In the genomic region with DNA sequence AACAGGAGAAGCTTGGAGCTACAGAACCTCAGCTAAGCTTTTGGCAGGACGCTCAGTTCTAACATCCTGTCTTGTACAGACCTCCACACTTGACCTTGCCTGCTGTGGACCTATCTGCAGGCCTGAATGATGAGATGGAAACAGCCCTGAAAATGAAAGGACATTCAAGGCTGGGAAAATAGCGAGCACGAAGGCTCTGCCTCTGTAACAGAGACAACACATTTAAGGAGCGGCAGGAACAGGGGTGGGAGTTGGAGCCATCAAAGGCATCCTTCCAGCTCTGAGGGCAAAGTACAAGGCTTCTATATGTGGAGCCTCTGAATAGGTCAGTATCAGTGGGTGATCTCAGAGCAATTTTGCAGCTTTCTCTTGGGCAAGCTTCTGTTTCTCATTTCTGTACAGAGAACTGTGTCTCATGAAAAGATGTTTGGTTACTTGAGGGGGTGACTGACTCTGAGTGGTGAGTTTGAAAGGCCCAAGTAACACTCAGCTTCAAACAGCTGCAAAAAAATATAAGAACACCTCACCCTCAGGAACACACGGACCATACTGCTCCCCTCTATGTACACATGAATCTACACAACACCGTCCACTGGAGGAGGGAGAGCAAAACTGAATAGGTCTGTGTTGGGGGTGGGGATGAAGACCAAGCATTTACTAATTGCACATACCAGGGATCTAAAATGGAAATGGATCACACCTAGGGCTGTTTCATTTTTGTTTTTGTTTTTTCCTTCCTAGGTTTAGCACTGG, we compare ENCODE assay signal across 12 cellular contexts.
A peak's percentile ranks its signal among the peaks of the same experiment; 100 is the strongest.
DNase-seq lines count a peak whose midpoint lies in the region; ATAC-seq and TF ChIP-seq lines count a peak whose summit lies in the region.
"Had no signal": no experiment of that assay in that cellular context is flagged by ENCODE, and none has a peak within 500 bp of the region (broad histone marks: within the 10 kb centered on the region; RNA-seq: fewer than 3 reads in every experiment).

No MANE protein-coding gene starts in this region.

- peaks cover 4% of the 10 kb centered on the region for H3K27me3 Mint-ChIP-seq in brain
- H3K27me3 Mint-ChIP-seq in neural crest cell (ENCODE audit: low read depth) = no peaks in the 10 kb centered on the region
- H3K27me3 Mint-ChIP-seq: activated naive CD8-positive, alpha-beta T cell; dendritic cell treated with granulocyte-macrophage colony-stimulating factor and Interleukin-4, amounts not matched to agents 40 ng/mL and 50 ng/mL, for 4 days had no signal

- H3K27ac Mint-ChIP-seq in brain (peak overlapping the region in 4 of 5 experiments; percentile 42 to 86 (median 70)), neural crest cell (ENCODE audit: unreplicated experiment) (peak overlapping the region; percentile 94)
- H3K27ac Mint-ChIP-seq: activated naive CD8-positive, alpha-beta T cell; CD4-positive, alpha-beta memory T cell; dendritic cell treated with granulocyte-macrophage colony-stimulating factor and Interleukin-4, amounts not matched to agents 40 ng/mL and 50 ng/mL, for 4 days had no signal

- WGBS in upper lobe of left lung, 2 donors = 73 to 80% methylated on average over 6 of the region's 6 CpGs

- ATAC-seq in upper lobe of left lung (ENCODE audit: low FRiP score in 2 of 2) = no peak
- no peak for ATAC-seq in HG02610 (IDR thresholded peaks at IDR 0.05; ENCODE audit: unreplicated experiment)
- no peak for ATAC-seq in HG03565 (IDR thresholded peaks at IDR 0.05; ENCODE audit: unreplicated experiment)
- ATAC-seq: HCT116, SK-N-SH treated with all-trans-retinoic acid at 6 μM for 48 hours had no signal

- H3K4me3 Mint-ChIP-seq in brain (no peak overlapping the region), neural crest cell (peak overlapping the region; percentile 15)
- H3K4me3 Mint-ChIP-seq: activated naive CD8-positive, alpha-beta T cell; CD4-positive, alpha-beta memory T cell; dendritic cell treated with granulocyte-macrophage colony-stimulating factor and Interleukin-4, amounts not matched to agents 40 ng/mL and 50 ng/mL, for 4 days had no signal

- TF ChIP-seq POLR2A in upper lobe of left lung (IDR thresholded peaks at IDR 0.05) = no peak

- TF ChIP-seq CTCF in brain (conservative IDR thresholded peaks at IDR 0.05) = no peak
- no peak for TF ChIP-seq CTCF in right atrium auricular region (IDR thresholded peaks at IDR 0.05)
- no peak for TF ChIP-seq CTCF in neural crest cell (conservative IDR thresholded peaks at IDR 0.05)
- no peak for TF ChIP-seq CTCF in upper lobe of left lung (IDR thresholded peaks at IDR 0.05)

- H3K27ac ChIP-seq in right atrium auricular region = peak overlapping the region; percentile 70 to 71
- peak overlapping the region; percentile 11 to 67 (median 28) for H3K27ac ChIP-seq in upper lobe of left lung

- H3K36me3 ChIP-seq in right atrium auricular region (no peaks in the 10 kb centered on the region), upper lobe of left lung (no peaks in the 10 kb centered on the region)

- H3K9me3 ChIP-seq in right atrium auricular region = no peaks in the 10 kb centered on the region
- no peaks in the 10 kb centered on the region for H3K9me3 ChIP-seq in upper lobe of left lung

- H3K9me3 Mint-ChIP-seq in brain = no peaks in the 10 kb centered on the region
- peaks cover 9% of the 10 kb centered on the region for H3K9me3 Mint-ChIP-seq in neural crest cell
- H3K9me3 Mint-ChIP-seq: CD4-positive, alpha-beta memory T cell; dendritic cell treated with granulocyte-macrophage colony-stimulating factor and Interleukin-4, amounts not matched to agents 40 ng/mL and 50 ng/mL, for 4 days had no signal

- DNase-seq in right atrium auricular region (ENCODE audit: low spot score) (no peak), neural crest cell (ENCODE audit: low read depth, low spot score) (no peak), upper lobe of left lung (no peak), NOMO-1 treated with DMSO at 0.1 percent for 48 hours (lab: John Stamatoyannopoulos, UW; ENCODE audit: unreplicated experiment) (no peak)
- DNase-seq: CD4-positive, alpha-beta memory T cell had no signal

- H3K4me1 ChIP-seq in right atrium auricular region (peaks cover 0 to 49% of the 10 kb centered on the region in 2 donors), upper lobe of left lung (peaks cover 0 to 3% (median 1%) of the 10 kb centered on the region in 4 donors)

- H3K4me1 Mint-ChIP-seq in brain = peaks cover 25% of the 10 kb centered on the region
- H3K4me1 Mint-ChIP-seq in neural crest cell = peaks cover 33% of the 10 kb centered on the region
- H3K4me1 Mint-ChIP-seq: CD4-positive, alpha-beta memory T cell had no signal

- TF ChIP-seq EP300 in upper lobe of left lung (IDR thresholded peaks at IDR 0.05) = no peak

- H3K27me3 ChIP-seq in right atrium auricular region = no peaks in the 10 kb centered on the region
- no peaks in the 10 kb centered on the region for H3K27me3 ChIP-seq in upper lobe of left lung

- H3K36me3 Mint-ChIP-seq in brain = no peaks in the 10 kb centered on the region
- H3K36me3 Mint-ChIP-seq in neural crest cell (ENCODE audit: low read depth) = peaks cover 14% of the 10 kb centered on the region
- H3K36me3 Mint-ChIP-seq: activated naive CD8-positive, alpha-beta T cell; CD4-positive, alpha-beta memory T cell had no signal

- H3K4me3 ChIP-seq in right atrium auricular region = no peak overlapping the region
- no peak overlapping the region for H3K4me3 ChIP-seq in upper lobe of left lung
